In the genomic region with DNA sequence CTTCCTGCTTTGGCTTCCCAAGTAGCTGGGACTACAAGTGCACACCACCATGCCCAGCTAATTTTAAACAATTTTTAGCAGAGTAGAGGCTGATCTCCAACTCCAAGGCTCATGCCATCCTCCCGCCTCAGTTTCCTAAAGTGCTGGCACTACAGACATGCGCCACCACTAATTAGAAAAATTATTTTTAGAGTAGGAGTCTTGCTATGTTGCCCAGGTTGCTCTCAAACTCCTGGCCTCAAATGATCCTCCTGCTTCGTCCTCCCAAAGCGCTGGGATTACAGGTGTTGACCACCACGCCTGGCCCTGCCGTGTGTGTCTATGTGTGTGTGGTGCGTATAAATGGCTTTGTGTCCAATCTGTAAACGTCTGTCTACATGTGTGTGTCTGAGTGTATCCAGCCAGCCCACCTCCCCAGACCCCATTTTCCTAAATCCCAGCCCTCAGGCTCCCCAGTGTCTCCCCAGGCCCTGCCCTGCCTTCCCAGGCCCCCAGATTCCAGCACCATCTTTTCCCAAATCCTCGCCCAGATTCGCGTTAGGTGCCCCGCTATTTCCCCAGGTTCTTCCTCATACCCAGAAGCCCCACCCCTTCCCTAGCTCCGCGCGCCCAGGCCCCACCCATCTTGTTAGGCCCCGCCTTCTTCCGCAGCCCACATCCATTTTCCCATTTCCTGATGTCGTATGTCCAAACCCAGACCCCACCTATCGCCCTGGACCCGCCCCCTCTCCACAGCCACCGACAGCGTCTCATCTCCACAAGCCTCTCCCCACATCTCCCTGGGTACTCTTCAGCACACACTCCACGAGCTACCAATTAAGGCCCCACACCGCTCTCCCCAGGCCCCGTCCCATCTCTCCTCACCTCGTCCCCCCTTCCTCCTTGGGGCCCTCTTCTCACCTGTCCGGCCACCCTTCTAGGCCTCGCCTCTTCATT, we compare ENCODE assay signal across 1 cellular context.
TF ChIP-seq lines count a peak whose summit lies in the region.

No MANE protein-coding gene starts in this region.

TF ChIP-seq in K562, 482 proteins besides CTCF, POLR2A, EP300 and RAD21 (continued from another document):
- TF ChIP-seq, protein P1, sequence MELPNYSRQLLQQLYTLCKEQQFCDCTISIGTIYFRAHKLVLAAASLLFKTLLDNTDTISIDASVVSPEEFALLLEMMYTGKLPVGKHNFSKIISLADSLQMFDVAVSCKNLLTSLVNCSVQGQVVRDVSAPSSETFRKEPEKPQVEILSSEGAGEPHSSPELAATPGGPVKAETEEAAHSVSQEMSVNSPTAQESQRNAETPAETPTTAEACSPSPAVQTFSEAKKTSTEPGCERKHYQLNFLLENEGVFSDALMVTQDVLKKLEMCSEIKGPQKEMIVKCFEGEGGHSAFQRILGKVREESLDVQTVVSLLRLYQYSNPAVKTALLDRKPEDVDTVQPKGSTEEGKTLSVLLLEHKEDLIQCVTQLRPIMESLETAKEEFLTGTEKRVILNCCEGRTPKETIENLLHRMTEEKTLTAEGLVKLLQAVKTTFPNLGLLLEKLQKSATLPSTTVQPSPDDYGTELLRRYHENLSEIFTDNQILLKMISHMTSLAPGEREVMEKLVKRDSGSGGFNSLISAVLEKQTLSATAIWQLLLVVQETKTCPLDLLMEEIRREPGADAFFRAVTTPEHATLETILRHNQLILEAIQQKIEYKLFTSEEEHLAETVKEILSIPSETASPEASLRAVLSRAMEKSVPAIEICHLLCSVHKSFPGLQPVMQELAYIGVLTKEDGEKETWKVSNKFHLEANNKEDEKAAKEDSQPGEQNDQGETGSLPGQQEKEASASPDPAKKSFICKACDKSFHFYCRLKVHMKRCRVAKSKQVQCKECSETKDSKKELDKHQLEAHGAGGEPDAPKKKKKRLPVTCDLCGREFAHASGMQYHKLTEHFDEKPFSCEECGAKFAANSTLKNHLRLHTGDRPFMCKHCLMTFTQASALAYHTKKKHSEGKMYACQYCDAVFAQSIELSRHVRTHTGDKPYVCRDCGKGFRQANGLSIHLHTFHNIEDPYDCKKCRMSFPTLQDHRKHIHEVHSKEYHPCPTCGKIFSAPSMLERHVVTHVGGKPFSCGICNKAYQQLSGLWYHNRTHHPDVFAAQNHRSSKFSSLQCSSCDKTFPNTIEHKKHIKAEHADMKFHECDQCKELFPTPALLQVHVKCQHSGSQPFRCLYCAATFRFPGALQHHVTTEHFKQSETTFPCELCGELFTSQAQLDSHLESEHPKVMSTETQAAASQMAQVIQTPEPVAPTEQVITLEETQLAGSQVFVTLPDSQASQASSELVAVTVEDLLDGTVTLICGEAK (IDR thresholded peaks at IDR 0.05) = peak; percentile 33; the same call in 1 of the 2 replicates
- TF ChIP-seq, protein P1 (CRISPR knock-in tag; IDR thresholded peaks at IDR 0.05) = no peak
- TF ChIP-seq ASH1L (IDR thresholded peaks at IDR 0.05; ENCODE audit: borderline replicate concordance, low read depth, partially characterized antibody) = peak; percentile 58
- TF ChIP-seq HDAC1 (IDR thresholded peaks at IDR 0.05) = peak in 1 of 2 experiments; percentile 95; a peak in 2 of 4 replicates
- TF ChIP-seq MEIS2 (IDR thresholded peaks at IDR 0.05; ENCODE audit: partially characterized antibody) = peak; percentile 28
- 0 out of 2 replicates have a peak, but pooled peaks have one; percentile 29 for TF ChIP-seq NFRKB (IDR thresholded peaks at IDR 0.05; ENCODE audit: low read depth)
- TF ChIP-seq TARDBP (IDR thresholded peaks at IDR 0.05) = peak; percentile 73
- TF ChIP-seq MEF2D (tag; conservative IDR thresholded peaks at IDR 0.05; ENCODE audit: low read depth) = no peak
- TF ChIP-seq OTX1 (CRISPR knock-in tag; IDR thresholded peaks at IDR 0.05) = peak; percentile 69; the same call in 1 of the 2 replicates
- TF ChIP-seq, protein P2, sequence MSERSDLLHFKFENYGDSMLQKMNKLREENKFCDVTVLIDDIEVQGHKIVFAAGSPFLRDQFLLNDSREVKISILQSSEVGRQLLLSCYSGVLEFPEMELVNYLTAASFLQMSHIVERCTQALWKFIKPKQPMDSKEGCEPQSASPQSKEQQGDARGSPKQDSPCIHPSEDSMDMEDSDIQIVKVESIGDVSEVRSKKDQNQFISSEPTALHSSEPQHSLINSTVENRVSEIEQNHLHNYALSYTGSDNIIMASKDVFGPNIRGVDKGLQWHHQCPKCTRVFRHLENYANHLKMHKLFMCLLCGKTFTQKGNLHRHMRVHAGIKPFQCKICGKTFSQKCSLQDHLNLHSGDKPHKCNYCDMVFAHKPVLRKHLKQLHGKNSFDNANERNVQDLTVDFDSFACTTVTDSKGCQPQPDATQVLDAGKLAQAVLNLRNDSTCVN (CRISPR knock-in tag; IDR thresholded peaks at IDR 0.05) = 0 out of 2 replicates have a peak, but pooled peaks have one; percentile 72
- no peak for TF ChIP-seq HEY1 (CRISPR knock-in tag; IDR thresholded peaks at IDR 0.05; ENCODE audit: borderline replicate concordance)
- TF ChIP-seq, protein P3, sequence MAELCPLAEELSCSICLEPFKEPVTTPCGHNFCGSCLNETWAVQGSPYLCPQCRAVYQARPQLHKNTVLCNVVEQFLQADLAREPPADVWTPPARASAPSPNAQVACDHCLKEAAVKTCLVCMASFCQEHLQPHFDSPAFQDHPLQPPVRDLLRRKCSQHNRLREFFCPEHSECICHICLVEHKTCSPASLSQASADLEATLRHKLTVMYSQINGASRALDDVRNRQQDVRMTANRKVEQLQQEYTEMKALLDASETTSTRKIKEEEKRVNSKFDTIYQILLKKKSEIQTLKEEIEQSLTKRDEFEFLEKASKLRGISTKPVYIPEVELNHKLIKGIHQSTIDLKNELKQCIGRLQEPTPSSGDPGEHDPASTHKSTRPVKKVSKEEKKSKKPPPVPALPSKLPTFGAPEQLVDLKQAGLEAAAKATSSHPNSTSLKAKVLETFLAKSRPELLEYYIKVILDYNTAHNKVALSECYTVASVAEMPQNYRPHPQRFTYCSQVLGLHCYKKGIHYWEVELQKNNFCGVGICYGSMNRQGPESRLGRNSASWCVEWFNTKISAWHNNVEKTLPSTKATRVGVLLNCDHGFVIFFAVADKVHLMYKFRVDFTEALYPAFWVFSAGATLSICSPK (IDR thresholded peaks at IDR 0.05; ENCODE audit: borderline replicate concordance) = peak; percentile 83; the same call in 1 of the 2 replicates
- no peak for TF ChIP-seq ZNF79 (CRISPR knock-in tag; IDR thresholded peaks at IDR 0.05; ENCODE audit: low read depth)
- peak; percentile 93 for TF ChIP-seq ELF4 (CRISPR knock-in tag; IDR thresholded peaks at IDR 0.05)
- TF ChIP-seq CBFA2T3 (IDR thresholded peaks at IDR 0.05) = no peak
- TF ChIP-seq SUPT5H (IDR thresholded peaks at IDR 0.05) = peak; percentile 66; the same call in 1 of the 2 replicates
- no peak for TF ChIP-seq ZNF175 (CRISPR knock-in tag; IDR thresholded peaks at IDR 0.05; ENCODE audit: low read depth)
- TF ChIP-seq ZC3H8 (IDR thresholded peaks at IDR 0.05) = 0 out of 2 replicates have a peak, but pooled peaks have one; percentile 56
- TF ChIP-seq DPF2 (IDR thresholded peaks at IDR 0.05) = peak; percentile 81
- TF ChIP-seq BCOR (IDR thresholded peaks at IDR 0.05) = peak; percentile 59; the same call in 1 of the 2 replicates
- TF ChIP-seq MIER1 (IDR thresholded peaks at IDR 0.05; ENCODE audit: low read depth) = peak; percentile 82
- no peak for TF ChIP-seq ZNF239 (CRISPR knock-in tag; IDR thresholded peaks at IDR 0.05)
